ENCODE assay signal across 2 cellular contexts in genomic region chr20:44597516-44597915, GRCh38.
TF ChIP-seq lines count a peak whose summit lies in the region.

No MANE protein-coding gene starts in this region.

TF ChIP-seq in liver, 16 proteins besides CTCF, POLR2A, EP300 and RAD21 (continued from another document):
- TF ChIP-seq ZBTB33 (IDR thresholded peaks at IDR 0.05) (no peak), MAX (IDR thresholded peaks at IDR 0.05) (no peak), EGR1 (IDR thresholded peaks at IDR 0.05; ENCODE audit: low read depth in 2 of 2) (no peak), RXRA (IDR thresholded peaks at IDR 0.05) (no peak)

TF ChIP-seq in HepG2, 621 proteins besides CTCF, POLR2A, EP300 and RAD21 (continued from another document):
- TF ChIP-seq ATF1 (CRISPR knock-in tag; IDR thresholded peaks at IDR 0.05) (no peak), PAXIP1 (CRISPR knock-in tag; conservative IDR thresholded peaks at IDR 0.05) (no peak)
